In genomic region chrX:13015536-13016236, GRCh38 we compare ENCODE assay signal across 16 cellular contexts. TPM values are rescaled to one million over a fixed set of nuclear protein-coding genes. Genes with fewer than 3 reads are reported as not detected.
DNase-seq lines count a peak whose midpoint lies in the region; ATAC-seq, FAIRE-seq and TF ChIP-seq lines count a peak whose summit lies in the region.
"Had no signal": no experiment of that assay in that cellular context is flagged by ENCODE, and none has a peak within 500 bp of the region (broad histone marks: within the 10 kb centered on the region; RNA-seq: fewer than 3 reads in every experiment).

No MANE protein-coding gene starts in this region.

- intact Hi-C loops in CD4-positive, alpha-beta T cell (cut with DNase I, micrococcal nuclease): loop anchor here in 1 of 2 experiments (5.0 kb wide), 1 partner anchor 33 kb away; no protein-coding TSS in a partner anchor

- H3K4me3 Mint-ChIP-seq in CD4-positive, alpha-beta T cell: peak overlapping the region; percentile 38
- H3K4me3 Mint-ChIP-seq in T-helper 17 cell: no peak overlapping the region
- H3K4me3 Mint-ChIP-seq in mesothelial cell of epicardium: no peak overlapping the region

- H3K9me3 Mint-ChIP-seq in CD4-positive, alpha-beta T cell: no peaks in the 10 kb centered on the region
- H3K9me3 Mint-ChIP-seq in mesothelial cell of epicardium: peaks cover 23% of the 10 kb centered on the region

- no peak for ATAC-seq in CD4-positive, alpha-beta T cell (ENCODE audit: poor library complexity)
- ATAC-seq in T-helper 17 cell (no peak), HG02885 (IDR thresholded peaks at IDR 0.05; ENCODE audit: poor library complexity, unreplicated experiment) (no peak), GM18870 (IDR thresholded peaks at IDR 0.05; ENCODE audit: unreplicated experiment) (no peak), GM21381 (IDR thresholded peaks at IDR 0.05; ENCODE audit: unreplicated experiment) (no peak)

- POLR2A ChIA-PET in CD4-positive, alpha-beta T cell (lab: Charles Lee): interaction anchor here (0.5 to 3.0 kb wide), 3 partner anchors 14 to 76 kb away, joined by 3 to 18 read pairs (median 5); no protein-coding TSS in a partner anchor

- peaks cover 66% of the 10 kb centered on the region for H3K4me1 Mint-ChIP-seq in CD4-positive, alpha-beta T cell (ENCODE audit: low read depth)
- H3K4me1 Mint-ChIP-seq in T-helper 17 cell (peaks cover 26% of the 10 kb centered on the region), mesothelial cell of epicardium (peaks cover 34% of the 10 kb centered on the region)

- no peak overlapping the region for H3K27ac ChIP-seq in CD4-positive, alpha-beta T cell (ENCODE audit: low read depth, low read length)
- H3K27ac ChIP-seq: ascending aorta, suprapubic skin, WERI-Rb-1 had no signal

- no peaks in the 10 kb centered on the region for H3K27me3 ChIP-seq in CD4-positive, alpha-beta T cell (ENCODE audit: control insufficient read depth, insufficient read depth, low read length)
- H3K27me3 ChIP-seq: ascending aorta, suprapubic skin had no signal

- peak overlapping the region; percentile 88 for H3K27ac Mint-ChIP-seq in CD4-positive, alpha-beta T cell
- H3K27ac Mint-ChIP-seq in T-helper 17 cell (peak overlapping the region; percentile 57), mesothelial cell of epicardium (peak overlapping the region; percentile 40)

- no peak for TF ChIP-seq CTCF in CD4-positive, alpha-beta T cell (IDR thresholded peaks at IDR 0.05)
- TF ChIP-seq CTCF in mesothelial cell of epicardium (IDR thresholded peaks at IDR 0.05; ENCODE audit: unreplicated experiment): no peak

- DNase-seq in CD4-positive, alpha-beta T cell: no peak
- DNase-seq in GM19239 (ENCODE audit: insufficient read length, low spot score) (no peak), T-helper 17 cell (no peak), mesothelial cell of epicardium (ENCODE audit: low spot score in 2 of 2, unreplicated experiment in 2 of 2) (no peak), NCI-H187 (lab: John Stamatoyannopoulos, UW) (no peak)
- DNase-seq: Caco-2; effector CD4-positive, alpha-beta T cell; NCI-H524 treated with DMSO at 0.1 percent for 48 hours; SHP77; WERI-Rb-1 had no signal

- H3K9me3 ChIP-seq in CD4-positive, alpha-beta T cell (ENCODE audit: control insufficient read depth, low read length): no peaks in the 10 kb centered on the region
- H3K9me3 ChIP-seq in T-helper 17 cell (ENCODE audit: control insufficient read depth, low read length, poor library complexity, severe bottlenecking): no peaks in the 10 kb centered on the region
- H3K9me3 ChIP-seq: ascending aorta, Caco-2, suprapubic skin had no signal

- CTCF ChIA-PET in CD4-positive, alpha-beta T cell (lab: Charles Lee): no interaction called here

- peak; percentile 81 for FAIRE-seq in GM19239 (lab: Jason Lieb, UNC)
- FAIRE-seq: keratinocyte had no signal

- no peaks in the 10 kb centered on the region for H3K27me3 Mint-ChIP-seq in CD4-positive, alpha-beta T cell
- no peaks in the 10 kb centered on the region for H3K27me3 Mint-ChIP-seq in T-helper 17 cell
- no peaks in the 10 kb centered on the region for H3K27me3 Mint-ChIP-seq in mesothelial cell of epicardium (ENCODE audit: low read depth)

- H3K36me3 Mint-ChIP-seq in CD4-positive, alpha-beta T cell (ENCODE audit: low read depth): no peaks in the 10 kb centered on the region
- H3K36me3 Mint-ChIP-seq in T-helper 17 cell (ENCODE audit: low read depth) (no peaks in the 10 kb centered on the region), mesothelial cell of epicardium (no peaks in the 10 kb centered on the region)

RNA-seq across cellular contexts. Expression of gene FAM9C, which starts 28.7 kb away (rescaled TPM):
- total RNA-seq in CD4-positive, alpha-beta T cell: not detected
- total RNA-seq in T-helper 17 cell (not detected), mesothelial cell of epicardium (0.34 to 0.44 TPM (median 0.38 TPM) in 3 replicates)
- total RNA-seq: ascending aorta, Caco-2, suprapubic skin had no signal

RNA-seq across cellular contexts. Expression of gene TMSB4X, which starts 40.8 kb away (rescaled TPM):
- total RNA-seq in CD4-positive, alpha-beta T cell: 1,000 to 10,000 TPM; 2,621 to 2,738 TPM
- total RNA-seq in T-helper 17 cell: 1,000 to 10,000 TPM; 5,781 to 7,183 TPM
- total RNA-seq in mesothelial cell of epicardium: 2,120 to 2,167 TPM (median 2,121 TPM) in 3 replicates
